ENCODE assay signal across 8 cellular contexts in the genomic region with DNA sequence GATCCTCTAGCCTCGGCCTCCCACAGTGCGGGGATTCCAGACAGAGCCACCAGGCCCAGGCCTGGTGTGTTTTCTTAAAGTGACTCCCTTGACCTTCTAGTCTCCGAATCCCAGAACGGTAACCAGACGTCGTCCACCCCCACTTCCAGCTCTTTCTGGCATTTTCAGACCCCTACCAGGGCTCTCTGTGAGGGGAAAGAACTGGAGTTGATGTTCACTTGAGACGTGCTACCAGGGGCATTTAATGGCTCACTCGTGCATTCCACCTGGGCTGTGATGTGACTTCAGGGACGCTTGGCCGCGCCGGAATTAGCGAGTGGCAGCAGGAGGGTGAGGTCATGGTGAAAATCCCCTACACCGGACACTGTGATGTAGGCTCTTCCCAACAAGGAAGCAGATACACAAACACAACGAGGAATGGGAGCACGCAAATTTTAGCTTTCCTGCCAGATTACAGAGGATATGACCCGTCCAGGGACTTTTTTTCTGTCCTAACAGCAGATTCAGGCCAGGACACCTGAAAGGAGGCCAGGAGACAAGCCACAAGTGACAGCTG. TPM values are rescaled to one million over a fixed set of nuclear protein-coding genes. Genes with fewer than 3 reads are reported as not detected.
DNase-seq lines count a peak whose midpoint lies in the region; TF ChIP-seq lines count a peak whose summit lies in the region.

No MANE protein-coding gene starts in this region.

- H3K4me3 Mint-ChIP-seq in activated T-helper 1 cell treated with anti-CD3 and anti-CD28 coated beads, Interleukin-12 subunit alpha, Interleukin-12 subunit beta, Interleukin-2, Interleukin-4 antibody, amounts not matched to agents 30 ng/mL and 10 ng/mL and 1 ng/mL, durations not matched to agents 14 hours and 24 hours and 36 hours, result peak overlapping the region; percentile 88
- peak overlapping the region; percentile 95 to 99 (median 97) for H3K4me3 Mint-ChIP-seq in immature natural killer cell

- H3K27ac ChIP-seq in HEK293 (ENCODE audit: extremely low read depth, low read depth, low read length), result no peak overlapping the region
- peak overlapping the region in 20 of 21 experiments; percentile 83 to 99 (median 99) for H3K27ac ChIP-seq in skin epidermis

- H3K4me3 ChIP-seq in HEK293 (ENCODE audit: low read depth, low read length) (no peak overlapping the region), skin epidermis (peak overlapping the region in 6 of 7 experiments; percentile 72 to 96 (median 90))

- POLR2A ChIA-PET in HEK293 (lab: Yijun Ruan, JAX), result interaction anchor here (1.5 kb wide), 1 partner anchor 49 kb away, joined by 3 read pairs; no protein-coding TSS in a partner anchor

- no peak for DNase-seq in activated T-helper 1 cell treated with anti-CD3 and anti-CD28 coated beads, Interleukin-12 subunit alpha, Interleukin-12 subunit beta, Interleukin-2, Interleukin-4 antibody, amounts not matched to agents 30 ng/mL and 10 ng/mL and 1 ng/mL, durations not matched to agents 14 hours and 24 hours and 36 hours (ENCODE audit: low spot score)
- DNase-seq in immature natural killer cell (no peak), NCI-H345 treated with DMSO at 0.1 percent for 48 hours (lab: John Stamatoyannopoulos, UW; ENCODE audit: unreplicated experiment) (no peak), DMS153 treated with DMSO at 0.1 percent for 48 hours (lab: John Stamatoyannopoulos, UW; ENCODE audit: unreplicated experiment) (no peak)
- no peak for DNase-seq in stimulated activated CD8-positive, alpha-beta memory T cell treated with anti-CD3 and anti-CD28 coated beads, Interleukin-4, amount 100 ng/mL, for 48 hours
- no peak for DNase-seq in activated CD8-positive, alpha-beta memory T cell treated with anti-CD3 and anti-CD28 coated beads for 24 hours

- peaks cover 20% of the 10 kb centered on the region for H3K4me1 ChIP-seq in HEK293 (ENCODE audit: control insufficient read depth, insufficient read depth, low read length)

- H3K27me3 Mint-ChIP-seq in activated T-helper 1 cell treated with anti-CD3 and anti-CD28 coated beads, Interleukin-12 subunit alpha, Interleukin-12 subunit beta, Interleukin-2, Interleukin-4 antibody, amounts not matched to agents 30 ng/mL and 10 ng/mL and 1 ng/mL, durations not matched to agents 14 hours and 24 hours and 36 hours (ENCODE audit: insufficient read depth), result peaks cover 9% of the 10 kb centered on the region
- peaks cover 9 to 30% (median 12%) of the 10 kb centered on the region in 3 donors for H3K27me3 Mint-ChIP-seq in immature natural killer cell (ENCODE audit: low read depth in 3 of 3)

- peak overlapping the region; percentile 97 for H3K27ac Mint-ChIP-seq in activated T-helper 1 cell treated with anti-CD3 and anti-CD28 coated beads, Interleukin-12 subunit alpha, Interleukin-12 subunit beta, Interleukin-2, Interleukin-4 antibody, amounts not matched to agents 30 ng/mL and 10 ng/mL and 1 ng/mL, durations not matched to agents 14 hours and 24 hours and 36 hours
- H3K27ac Mint-ChIP-seq in immature natural killer cell, result peak overlapping the region; percentile 94 to 99 (median 98)

- peaks cover 5 to 10% of the 10 kb centered on the region in 2 experiments for H3K36me3 ChIP-seq in HEK293 (ENCODE audit: control insufficient read depth in 2 of 2, insufficient read depth in 1 of 2, low read length in 2 of 2)

- peaks cover 27% of the 10 kb centered on the region for H3K4me1 Mint-ChIP-seq in activated T-helper 1 cell treated with anti-CD3 and anti-CD28 coated beads, Interleukin-12 subunit alpha, Interleukin-12 subunit beta, Interleukin-2, Interleukin-4 antibody, amounts not matched to agents 30 ng/mL and 10 ng/mL and 1 ng/mL, durations not matched to agents 14 hours and 24 hours and 36 hours (ENCODE audit: low read depth)
- H3K4me1 Mint-ChIP-seq in immature natural killer cell, result peaks cover 47 to 52% of the 10 kb centered on the region in 2 donors

- intact Hi-C loops in activated T-helper 1 cell treated with anti-CD3 and anti-CD28 coated beads, Interleukin-12 subunit alpha, Interleukin-12 subunit beta, Interleukin-2, Interleukin-4 antibody, amounts not matched to agents 30 ng/mL and 10 ng/mL and 1 ng/mL, durations not matched to agents 14 hours and 24 hours and 36 hours (cut with micrococcal nuclease), result loop anchor here (1.0 to 5.0 kb wide), 5 partner anchors 30 to 1245 kb away; a partner anchor contains a TSS

- peaks cover 21% of the 10 kb centered on the region for H3K36me3 Mint-ChIP-seq in activated T-helper 1 cell treated with anti-CD3 and anti-CD28 coated beads, Interleukin-12 subunit alpha, Interleukin-12 subunit beta, Interleukin-2, Interleukin-4 antibody, amounts not matched to agents 30 ng/mL and 10 ng/mL and 1 ng/mL, durations not matched to agents 14 hours and 24 hours and 36 hours (ENCODE audit: low read depth)
- peaks cover 0 to 7% (median 0%) of the 10 kb centered on the region in 3 donors for H3K36me3 Mint-ChIP-seq in immature natural killer cell

- no peaks in the 10 kb centered on the region for H3K9me3 Mint-ChIP-seq in activated T-helper 1 cell treated with anti-CD3 and anti-CD28 coated beads, Interleukin-12 subunit alpha, Interleukin-12 subunit beta, Interleukin-2, Interleukin-4 antibody, amounts not matched to agents 30 ng/mL and 10 ng/mL and 1 ng/mL, durations not matched to agents 14 hours and 24 hours and 36 hours
- H3K9me3 Mint-ChIP-seq in immature natural killer cell, result no peaks in the 10 kb centered on the region

- no peak for TF ChIP-seq CTCF in HEK293 (tag by site-specific recombination; IDR thresholded peaks at IDR 0.05)

- CTCF ChIA-PET in HEK293 (lab: Yijun Ruan, JAX), result interaction anchor here (1.4 kb wide), 1 partner anchor 44 kb away, joined by 4 read pairs; no protein-coding TSS in a partner anchor

- H3K9me3 ChIP-seq in HEK293 (ENCODE audit: control insufficient read depth, insufficient read depth, low read depth, low read length), result no peaks in the 10 kb centered on the region

TF ChIP-seq in HEK293, 187 proteins besides CTCF, POLR2A, EP300 and RAD21:
- TF ChIP-seq ZNF202 (tag by site-specific recombination; IDR thresholded peaks at IDR 0.05; ENCODE audit: borderline replicate concordance) (no peak), ZNF600 (tag by site-specific recombination; IDR thresholded peaks at IDR 0.05) (peak; percentile 28; the same call in 1 of the 2 replicates), ZBTB8A (tag by site-specific recombination; IDR thresholded peaks at IDR 0.05) (no peak), KLF16 (tag by site-specific recombination; IDR thresholded peaks at IDR 0.05) (no peak)
- TF ChIP-seq, protein P1, sequence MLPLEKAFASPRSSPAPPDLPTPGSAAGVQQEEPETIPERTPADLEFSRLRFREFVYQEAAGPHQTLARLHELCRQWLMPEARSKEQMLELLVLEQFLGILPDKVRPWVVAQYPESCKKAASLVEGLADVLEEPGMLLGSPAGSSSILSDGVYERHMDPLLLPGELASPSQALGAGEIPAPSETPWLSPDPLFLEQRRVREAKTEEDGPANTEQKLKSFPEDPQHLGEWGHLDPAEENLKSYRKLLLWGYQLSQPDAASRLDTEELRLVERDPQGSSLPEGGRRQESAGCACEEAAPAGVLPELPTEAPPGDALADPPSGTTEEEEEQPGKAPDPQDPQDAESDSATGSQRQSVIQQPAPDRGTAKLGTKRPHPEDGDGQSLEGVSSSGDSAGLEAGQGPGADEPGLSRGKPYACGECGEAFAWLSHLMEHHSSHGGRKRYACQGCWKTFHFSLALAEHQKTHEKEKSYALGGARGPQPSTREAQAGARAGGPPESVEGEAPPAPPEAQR (tag by site-specific recombination; IDR thresholded peaks at IDR 0.05), result no peak

RNA-seq across cellular contexts. Expression of a gene that starts 1.1 kb away (rescaled TPM):
- 52.7 and 56.3 TPM in 2 replicates for total RNA-seq in activated T-helper 1 cell treated with anti-CD3 and anti-CD28 coated beads, Interleukin-12 subunit alpha, Interleukin-12 subunit beta, Interleukin-2, Interleukin-4 antibody, amounts not matched to agents 30 ng/mL and 10 ng/mL and 1 ng/mL, durations not matched to agents 14 hours and 24 hours and 36 hours
- 10 to 100 TPM; 40.0 to 58.3 (median 51.7) TPM for polyA plus RNA-seq in immature natural killer cell
